8 cellular contexts compared by ENCODE assay signal in genomic region chr5:135489466-135490244, GRCh38. TPM values are rescaled to one million over a fixed set of nuclear protein-coding genes. Genes with fewer than 3 reads are reported as not detected.
DNase-seq lines count a peak whose midpoint lies in the region; ATAC-seq and TF ChIP-seq lines count a peak whose summit lies in the region.

No MANE protein-coding gene starts in this region.

- no peak for TF ChIP-seq CTCF in dorsolateral prefrontal cortex (IDR thresholded peaks at IDR 0.05 in 54 of 56, conservative IDR thresholded peaks at IDR 0.05 in 2 of 56; ENCODE audit: low read depth in 1 of 56, partially characterized antibody in 56 of 56)
- TF ChIP-seq CTCF in neural crest cell (conservative IDR thresholded peaks at IDR 0.05): no peak

- peaks cover 100% of the 10 kb centered on the region for H3K27me3 Mint-ChIP-seq in neural crest cell (ENCODE audit: low read depth)

- no peaks in the 10 kb centered on the region for H3K27me3 ChIP-seq in ACC112 (ENCODE audit: insufficient read depth, low read length)
- peaks cover 99% of the 10 kb centered on the region for H3K27me3 ChIP-seq in H7 (ENCODE audit: control insufficient read depth, insufficient read depth, low read length)
- peaks cover 0 to 21% (median 0%) of the 10 kb centered on the region in 45 donors for H3K27me3 ChIP-seq in dorsolateral prefrontal cortex

- H3K4me3 ChIP-seq in ACC112 (ENCODE audit: low read depth, low read length): peak overlapping the region; percentile 70
- peak overlapping the region; percentile 19 for H3K4me3 ChIP-seq in H7 (ENCODE audit: insufficient read depth, low read depth, low read length)
- peak overlapping the region in 57 of 59 donors; percentile 28 to 73 (median 54) for H3K4me3 ChIP-seq in dorsolateral prefrontal cortex

- peak; percentile 78 for DNase-seq in H7
- no peak for DNase-seq in dorsolateral prefrontal cortex
- peak; percentile 22 for DNase-seq in neural crest cell (ENCODE audit: low read depth, low spot score)
- DNase-seq in T-helper 9 cell: no peak
- DNase-seq in SKM-1 treated with dmso at 0.1 percent for 144 hours (lab: John Stamatoyannopoulos, UW; ENCODE audit: unreplicated experiment): no peak

- intact Hi-C loops in dorsolateral prefrontal cortex (cut with DNase I): no loop called here

- H3K9me3 Mint-ChIP-seq in neural crest cell: no peaks in the 10 kb centered on the region

- H3K4me3 Mint-ChIP-seq in neural crest cell: peak overlapping the region; percentile 89

- ATAC-seq in GM18861 (IDR thresholded peaks at IDR 0.05; ENCODE audit: unreplicated experiment) (no peak), HG03432 (IDR thresholded peaks at IDR 0.05; ENCODE audit: unreplicated experiment) (no peak)

- H3K4me1 ChIP-seq in ACC112 (ENCODE audit: control insufficient read depth, insufficient read depth, low read length, unreplicated experiment): peaks cover 29% of the 10 kb centered on the region

- H3K36me3 ChIP-seq in ACC112 (ENCODE audit: insufficient read depth, low read length) (no peaks in the 10 kb centered on the region), H7 (replicated peaks; ENCODE audit: control insufficient read depth, insufficient read depth, low read length) (no peaks in the 10 kb centered on the region)

- H3K79me2 ChIP-seq in ACC112 (ENCODE audit: control insufficient read depth, insufficient read depth, low read length, unreplicated experiment): no peaks in the 10 kb centered on the region

- H3K36me3 Mint-ChIP-seq in neural crest cell (ENCODE audit: low read depth): no peaks in the 10 kb centered on the region

- H3K27ac ChIP-seq in ACC112 (ENCODE audit: low read depth, low read length): no peak overlapping the region
- peak overlapping the region in 3 of 59 donors; percentile 3 to 32 (median 19) for H3K27ac ChIP-seq in dorsolateral prefrontal cortex

- peaks cover 42% of the 10 kb centered on the region for H3K4me1 Mint-ChIP-seq in neural crest cell

- H2AFZ ChIP-seq in ACC112 (ENCODE audit: low read length, unreplicated experiment): peak overlapping the region; percentile 98

- H3K27ac Mint-ChIP-seq in neural crest cell (ENCODE audit: unreplicated experiment): no peak overlapping the region

RNA-seq across cellular contexts. Expression of gene TIFAB, which starts 37.5 kb away (rescaled TPM):
- not detected in 2 replicates for total RNA-seq in H7 (2014; rRNA removed; shearing (Covaris generic))
- total RNA-seq in dorsolateral prefrontal cortex (under 1 TPM in 17 of 120 experiments, not detected in 103; 0.08 to 0.23 (median 0.12) TPM), neural crest cell (not detected in 2 replicates)

RNA-seq across cellular contexts. Expression of gene DCANP1, which starts 42.5 kb away (rescaled TPM):
- total RNA-seq in H7 (2014; rRNA removed; shearing (Covaris generic)): not detected in 2 replicates
- total RNA-seq in dorsolateral prefrontal cortex: under 1 TPM in 7 of 120 experiments, not detected in 113; 0.13 to 0.20 (median 0.15) TPM
- total RNA-seq in neural crest cell: not detected in 2 replicates

RNA-seq across cellular contexts. Expression of gene NEUROG1, which starts 46.1 kb away (rescaled TPM):
- total RNA-seq in H7 (2014; rRNA removed; shearing (Covaris generic)): not detected in 2 replicates
- not detected for total RNA-seq in dorsolateral prefrontal cortex
- total RNA-seq in neural crest cell: 7.3 and 7.8 TPM in 2 replicates

Comparison
In these comparisons a context has a peak if more than half of its experiments do, and no peak if none do; other contexts are left out.
1. H3K4me3 ChIP-seq: peak in every context shown above with its lines; median percentile 70 in ACC112; 54 in dorsolateral prefrontal cortex; 19 in H7.
2. DNase-seq: peak in H7 (single experiment) and neural crest cell (single experiment); none in dorsolateral prefrontal cortex (0 of 10), T-helper 9 cell (single experiment) and SKM-1 treated with dmso at 0.1 percent for 144 hours (single experiment).